1 cellular context compared by ENCODE assay signal in the genomic region with DNA sequence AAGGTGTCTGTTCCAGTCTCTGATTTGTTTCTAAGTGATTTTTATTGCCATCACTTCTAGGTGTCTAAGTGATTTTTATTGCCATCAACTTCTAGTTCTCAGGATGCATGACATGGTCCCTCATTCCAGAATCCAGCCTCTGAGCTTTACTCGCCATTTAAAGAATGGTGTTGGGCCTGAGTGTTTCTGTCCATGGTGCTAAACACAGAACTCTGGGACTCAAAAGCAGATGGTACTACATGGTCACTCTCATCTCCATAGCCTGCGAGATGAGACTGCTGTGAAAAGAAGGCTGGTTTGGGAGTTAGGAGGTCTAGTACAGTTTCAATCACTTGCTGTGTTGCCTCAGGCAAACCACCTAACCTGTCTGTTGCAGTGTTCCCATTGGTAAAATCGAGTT.
TF ChIP-seq lines count a peak whose summit lies in the region.

No MANE protein-coding gene starts in this region.

TF ChIP-seq in GM23338, 12 proteins besides CTCF, POLR2A, EP300 and RAD21:
- TF ChIP-seq, protein P1, sequence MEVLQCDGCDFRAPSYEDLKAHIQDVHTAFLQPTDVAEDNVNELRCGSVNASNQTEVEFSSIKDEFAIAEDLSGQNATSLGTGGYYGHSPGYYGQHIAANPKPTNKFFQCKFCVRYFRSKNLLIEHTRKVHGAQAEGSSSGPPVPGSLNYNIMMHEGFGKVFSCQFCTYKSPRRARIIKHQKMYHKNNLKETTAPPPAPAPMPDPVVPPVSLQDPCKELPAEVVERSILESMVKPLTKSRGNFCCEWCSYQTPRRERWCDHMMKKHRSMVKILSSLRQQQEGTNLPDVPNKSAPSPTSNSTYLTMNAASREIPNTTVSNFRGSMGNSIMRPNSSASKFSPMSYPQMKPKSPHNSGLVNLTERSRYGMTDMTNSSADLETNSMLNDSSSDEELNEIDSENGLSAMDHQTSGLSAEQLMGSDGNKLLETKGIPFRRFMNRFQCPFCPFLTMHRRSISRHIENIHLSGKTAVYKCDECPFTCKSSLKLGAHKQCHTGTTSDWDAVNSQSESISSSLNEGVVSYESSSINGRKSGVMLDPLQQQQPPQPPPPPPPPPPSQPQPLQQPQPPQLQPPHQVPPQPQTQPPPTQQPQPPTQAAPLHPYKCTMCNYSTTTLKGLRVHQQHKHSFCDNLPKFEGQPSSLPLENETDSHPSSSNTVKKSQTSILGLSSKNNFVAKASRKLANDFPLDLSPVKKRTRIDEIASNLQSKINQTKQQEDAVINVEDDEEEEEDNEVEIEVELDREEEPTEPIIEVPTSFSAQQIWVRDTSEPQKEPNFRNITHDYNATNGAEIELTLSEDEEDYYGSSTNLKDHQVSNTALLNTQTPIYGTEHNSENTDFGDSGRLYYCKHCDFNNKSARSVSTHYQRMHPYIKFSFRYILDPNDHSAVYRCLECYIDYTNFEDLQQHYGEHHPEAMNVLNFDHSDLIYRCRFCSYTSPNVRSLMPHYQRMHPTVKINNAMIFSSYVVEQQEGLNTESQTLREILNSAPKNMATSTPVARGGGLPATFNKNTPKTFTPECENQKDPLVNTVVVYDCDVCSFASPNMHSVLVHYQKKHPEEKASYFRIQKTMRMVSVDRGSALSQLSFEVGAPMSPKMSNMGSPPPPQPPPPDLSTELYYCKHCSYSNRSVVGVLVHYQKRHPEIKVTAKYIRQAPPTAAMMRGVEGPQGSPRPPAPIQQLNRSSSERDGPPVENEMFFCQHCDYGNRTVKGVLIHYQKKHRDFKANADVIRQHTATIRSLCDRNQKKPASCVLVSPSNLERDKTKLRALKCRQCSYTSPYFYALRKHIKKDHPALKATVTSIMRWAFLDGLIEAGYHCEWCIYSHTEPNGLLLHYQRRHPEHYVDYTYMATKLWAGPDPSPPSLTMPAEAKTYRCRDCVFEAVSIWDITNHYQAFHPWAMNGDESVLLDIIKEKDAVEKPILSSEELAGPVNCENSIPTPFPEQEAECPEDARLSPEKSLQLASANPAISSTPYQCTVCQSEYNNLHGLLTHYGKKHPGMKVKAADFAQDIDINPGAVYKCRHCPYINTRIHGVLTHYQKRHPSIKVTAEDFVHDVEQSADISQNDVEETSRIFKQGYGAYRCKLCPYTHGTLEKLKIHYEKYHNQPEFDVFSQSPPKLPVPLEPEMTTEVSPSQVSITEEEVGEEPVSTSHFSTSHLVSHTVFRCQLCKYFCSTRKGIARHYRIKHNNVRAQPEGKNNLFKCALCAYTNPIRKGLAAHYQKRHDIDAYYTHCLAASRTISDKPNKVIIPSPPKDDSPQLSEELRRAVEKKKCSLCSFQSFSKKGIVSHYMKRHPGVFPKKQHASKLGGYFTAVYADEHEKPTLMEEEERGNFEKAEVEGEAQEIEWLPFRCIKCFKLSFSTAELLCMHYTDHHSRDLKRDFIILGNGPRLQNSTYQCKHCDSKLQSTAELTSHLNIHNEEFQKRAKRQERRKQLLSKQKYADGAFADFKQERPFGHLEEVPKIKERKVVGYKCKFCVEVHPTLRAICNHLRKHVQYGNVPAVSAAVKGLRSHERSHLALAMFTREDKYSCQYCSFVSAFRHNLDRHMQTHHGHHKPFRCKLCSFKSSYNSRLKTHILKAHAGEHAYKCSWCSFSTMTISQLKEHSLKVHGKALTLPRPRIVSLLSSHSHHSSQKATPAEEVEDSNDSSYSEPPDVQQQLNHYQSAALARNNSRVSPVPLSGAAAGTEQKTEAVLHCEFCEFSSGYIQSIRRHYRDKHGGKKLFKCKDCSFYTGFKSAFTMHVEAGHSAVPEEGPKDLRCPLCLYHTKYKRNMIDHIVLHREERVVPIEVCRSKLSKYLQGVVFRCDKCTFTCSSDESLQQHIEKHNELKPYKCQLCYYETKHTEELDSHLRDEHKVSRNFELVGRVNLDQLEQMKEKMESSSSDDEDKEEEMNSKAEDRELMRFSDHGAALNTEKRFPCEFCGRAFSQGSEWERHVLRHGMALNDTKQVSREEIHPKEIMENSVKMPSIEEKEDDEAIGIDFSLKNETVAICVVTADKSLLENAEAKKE (CRISPR knock-in tag; IDR thresholded peaks at IDR 0.05) = 0 out of 2 replicates have a peak, but pooled peaks have one; percentile 20
- TF ChIP-seq ZNF331 (CRISPR knock-in tag; IDR thresholded peaks at IDR 0.05; ENCODE audit: low read depth) (no peak), STAT1 (IDR thresholded peaks at IDR 0.05; ENCODE audit: unreplicated experiment) (no peak)
- TF ChIP-seq, protein P2, sequence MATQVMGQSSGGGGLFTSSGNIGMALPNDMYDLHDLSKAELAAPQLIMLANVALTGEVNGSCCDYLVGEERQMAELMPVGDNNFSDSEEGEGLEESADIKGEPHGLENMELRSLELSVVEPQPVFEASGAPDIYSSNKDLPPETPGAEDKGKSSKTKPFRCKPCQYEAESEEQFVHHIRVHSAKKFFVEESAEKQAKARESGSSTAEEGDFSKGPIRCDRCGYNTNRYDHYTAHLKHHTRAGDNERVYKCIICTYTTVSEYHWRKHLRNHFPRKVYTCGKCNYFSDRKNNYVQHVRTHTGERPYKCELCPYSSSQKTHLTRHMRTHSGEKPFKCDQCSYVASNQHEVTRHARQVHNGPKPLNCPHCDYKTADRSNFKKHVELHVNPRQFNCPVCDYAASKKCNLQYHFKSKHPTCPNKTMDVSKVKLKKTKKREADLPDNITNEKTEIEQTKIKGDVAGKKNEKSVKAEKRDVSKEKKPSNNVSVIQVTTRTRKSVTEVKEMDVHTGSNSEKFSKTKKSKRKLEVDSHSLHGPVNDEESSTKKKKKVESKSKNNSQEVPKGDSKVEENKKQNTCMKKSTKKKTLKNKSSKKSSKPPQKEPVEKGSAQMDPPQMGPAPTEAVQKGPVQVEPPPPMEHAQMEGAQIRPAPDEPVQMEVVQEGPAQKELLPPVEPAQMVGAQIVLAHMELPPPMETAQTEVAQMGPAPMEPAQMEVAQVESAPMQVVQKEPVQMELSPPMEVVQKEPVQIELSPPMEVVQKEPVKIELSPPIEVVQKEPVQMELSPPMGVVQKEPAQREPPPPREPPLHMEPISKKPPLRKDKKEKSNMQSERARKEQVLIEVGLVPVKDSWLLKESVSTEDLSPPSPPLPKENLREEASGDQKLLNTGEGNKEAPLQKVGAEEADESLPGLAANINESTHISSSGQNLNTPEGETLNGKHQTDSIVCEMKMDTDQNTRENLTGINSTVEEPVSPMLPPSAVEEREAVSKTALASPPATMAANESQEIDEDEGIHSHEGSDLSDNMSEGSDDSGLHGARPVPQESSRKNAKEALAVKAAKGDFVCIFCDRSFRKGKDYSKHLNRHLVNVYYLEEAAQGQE (IDR thresholded peaks at IDR 0.05; ENCODE audit: unreplicated experiment) = peak; percentile 83
